ENCODE assay signal across 9 cellular contexts in genomic region chrX:147875866-147876596, GRCh38.
DNase-seq lines count a peak whose midpoint lies in the region; ATAC-seq, FAIRE-seq and TF ChIP-seq lines count a peak whose summit lies in the region.
"Had no signal": no experiment of that assay in that cellular context is flagged by ENCODE, and none has a peak within 500 bp of the region (broad histone marks: within the 10 kb centered on the region; RNA-seq: fewer than 3 reads in every experiment).

No MANE protein-coding gene starts in this region.

- FAIRE-seq in GM18507 (lab: Jason Lieb, UNC), result peak; percentile 94

- H3K4me1 Mint-ChIP-seq in T-helper 2 cell treated with Interferon-gamma antibody and Interleukin-4, amounts not matched to agents 5 μg/mL and 100 μg/mL, for 36 hours (ENCODE audit: low read depth), result peaks cover 6% of the 10 kb centered on the region

- no peak overlapping the region for H3K4me3 ChIP-seq in fibroblast of pulmonary artery (replicated peaks; ENCODE audit: low read depth, low read length)

- in situ Hi-C loops in GM13977 (cut with MboI; ENCODE audit: low pct_unique_long_range_greater_than_20kb, low sequenced_read_pairs, unreplicated experiment), result no loop called here

- no peaks in the 10 kb centered on the region for H3K36me3 Mint-ChIP-seq in T-helper 2 cell treated with Interferon-gamma antibody and Interleukin-4, amounts not matched to agents 5 μg/mL and 100 μg/mL, for 36 hours (ENCODE audit: low read depth)

- no peaks in the 10 kb centered on the region for H3K27me3 Mint-ChIP-seq in T-helper 2 cell treated with Interferon-gamma antibody and Interleukin-4, amounts not matched to agents 5 μg/mL and 100 μg/mL, for 36 hours (ENCODE audit: low read depth)

- DNase-seq in GM18507 (ENCODE audit: extremely low spot score, insufficient read length, low read depth) (no peak), fibroblast of pulmonary artery (ENCODE audit: low read depth) (peak; percentile 49), SHP77 (lab: John Stamatoyannopoulos, UW) (no peak), GM13977 (ENCODE audit: low spot score) (no peak), HUDEP-2 (lab: John Stamatoyannopoulos, UW; ENCODE audit: unreplicated experiment in 76 of 76) (no peak)
- DNase-seq in T-helper 2 cell treated with Interferon-gamma antibody and Interleukin-4, amounts not matched to agents 5 μg/mL and 100 μg/mL, for 36 hours (ENCODE audit: low spot score), result no peak

- H3K9me3 Mint-ChIP-seq in T-helper 2 cell treated with Interferon-gamma antibody and Interleukin-4, amounts not matched to agents 5 μg/mL and 100 μg/mL, for 36 hours, result no peaks in the 10 kb centered on the region

- ATAC-seq in GM21529 (IDR thresholded peaks at IDR 0.05; ENCODE audit: unreplicated experiment) (peak; percentile 98), HG03439 (IDR thresholded peaks at IDR 0.05; ENCODE audit: unreplicated experiment) (peak; percentile 98)

- H3K4me3 Mint-ChIP-seq in T-helper 2 cell treated with Interferon-gamma antibody and Interleukin-4, amounts not matched to agents 5 μg/mL and 100 μg/mL, for 36 hours, result no peak overlapping the region
- H3K4me3 Mint-ChIP-seq: CD8-positive, alpha-beta memory T cell had no signal

- TF ChIP-seq CTCF in fibroblast of pulmonary artery (IDR thresholded peaks at IDR 0.05; ENCODE audit: low read length, missing control alignments) (no peak), GM13977 (IDR thresholded peaks at IDR 0.05; ENCODE audit: extremely low read depth, insufficient read depth, missing control alignments) (no peak)

- no peak overlapping the region for H3K27ac Mint-ChIP-seq in T-helper 2 cell treated with Interferon-gamma antibody and Interleukin-4, amounts not matched to agents 5 μg/mL and 100 μg/mL, for 36 hours
